21 cellular contexts compared by ENCODE assay signal in genomic region chr4:173490256-173490655, GRCh38. TPM values are rescaled to one million over a fixed set of nuclear protein-coding genes. Genes with fewer than 3 reads are reported as not detected.
A peak's percentile ranks its signal among the peaks of the same experiment; 100 is the strongest.
DNase-seq lines count a peak whose midpoint lies in the region; ATAC-seq and FAIRE-seq lines count a peak whose summit lies in the region.
"Had no signal": no experiment of that assay in that cellular context is flagged by ENCODE, and none has a peak within 500 bp of the region (broad histone marks: within the 10 kb centered on the region; RNA-seq: fewer than 3 reads in every experiment).

No MANE protein-coding gene starts in this region.

- H3K4ac ChIP-seq in mesenchymal stem cell (ENCODE audit: low read depth in 1 of 2, low read length in 2 of 2), result no peak overlapping the region

- no peak overlapping the region for H4K8ac ChIP-seq in mesenchymal stem cell (ENCODE audit: low read length)

- H3K79me2 ChIP-seq in ACC112 (ENCODE audit: control insufficient read depth, insufficient read depth, low read length, unreplicated experiment), result no peaks in the 10 kb centered on the region

- H2AK5ac ChIP-seq in mesenchymal stem cell (ENCODE audit: low read length, severe bottlenecking), result peak overlapping the region; percentile 35

- H4K91ac ChIP-seq in mesenchymal stem cell (ENCODE audit: low read length), result no peak overlapping the region

- no peaks in the 10 kb centered on the region for H3K9me3 ChIP-seq in mesenchymal stem cell (ENCODE audit: control insufficient read depth, low read length)
- H3K9me3 ChIP-seq: esophagus squamous epithelium had no signal

- H3K27ac ChIP-seq in ACC112 (ENCODE audit: low read depth, low read length) (no peak overlapping the region), mesenchymal stem cell (ENCODE audit: low read length, poor library complexity, severe bottlenecking) (no peak overlapping the region)
- H3K27ac ChIP-seq: PC-9 had no signal

- H2AFZ ChIP-seq in ACC112 (ENCODE audit: low read length, unreplicated experiment), result peak overlapping the region; percentile 81
- H2AFZ ChIP-seq in mesenchymal stem cell (ENCODE audit: low read depth, low read length), result no peak overlapping the region
- H2AFZ ChIP-seq: PC-9 had no signal

- H3K4me2 ChIP-seq in mesenchymal stem cell (ENCODE audit: low read length, poor library complexity, severe bottlenecking), result no peak overlapping the region
- H3K4me2 ChIP-seq: PC-9 had no signal

- no peaks in the 10 kb centered on the region for H3K9me3 Mint-ChIP-seq in activated T-cell treated with anti-CD3 and anti-CD28 coated beads, Interleukin-2, amount 50 U/mL, for 4 hours
- H3K9me3 Mint-ChIP-seq: activated CD4-positive, alpha-beta memory T cell treated with anti-CD3 and anti-CD28 coated beads for 36 hours; activated naive CD4-positive, alpha-beta T cell treated with anti-CD3 and anti-CD28 coated beads, Interleukin-2, amount 50 U/mL, for 24 hours; neural crest cell had no signal

- no peak overlapping the region for H3K23ac ChIP-seq in mesenchymal stem cell (ENCODE audit: low read length in 2 of 2)

- no peak overlapping the region for H2BK5ac ChIP-seq in mesenchymal stem cell (ENCODE audit: low read depth, low read length, poor library complexity, severe bottlenecking)

- DNase-seq in Kasumi-1 (lab: John Stamatoyannopoulos, UW) (peak; percentile 52 to 66), SKM-1 treated with dmso at 0.1 percent for 144 hours (lab: John Stamatoyannopoulos, UW; ENCODE audit: unreplicated experiment) (peak; percentile 59), mesenchymal stem cell (no peak), HTR-8/SVneo (ENCODE audit: insufficient read length, low spot score) (no peak), kidney tubule cell (ENCODE audit: low spot score) (no peak), T-helper 2 cell (no peak)
- DNase-seq in activated T-cell treated with anti-CD3 and anti-CD28 coated beads, Interleukin-2, amount 50 U/mL, for 4 hours, result no peak
- DNase-seq: activated CD4-positive, alpha-beta memory T cell treated with anti-CD3 and anti-CD28 coated beads for 36 hours; activated T-cell treated with anti-CD3 and anti-CD28 coated beads, Interleukin-2, amount 50 U/mL, for 1 hour; esophagus squamous epithelium; islet precursor cell; Karpas-422; PC-9; stimulated activated naive CD4-positive, alpha-beta T cell treated with Interleukin-2 at 50 U/mL for 16 hours had no signal

- H3K4me3 Mint-ChIP-seq in activated T-cell treated with anti-CD3 and anti-CD28 coated beads, Interleukin-2, amount 50 U/mL, for 4 hours, result no peak overlapping the region
- H3K4me3 Mint-ChIP-seq: activated CD4-positive, alpha-beta memory T cell treated with anti-CD3 and anti-CD28 coated beads for 36 hours; activated naive CD4-positive, alpha-beta T cell treated with anti-CD3 and anti-CD28 coated beads, Interleukin-2, amount 50 U/mL, for 24 hours; neural crest cell had no signal

- H3K79me1 ChIP-seq in mesenchymal stem cell (replicated peaks; ENCODE audit: low read length, poor library complexity, severe bottlenecking), result no peaks in the 10 kb centered on the region

- no peak for ATAC-seq in activated T-cell treated with anti-CD3 and anti-CD28 coated beads, Interleukin-2, amount 50 U/mL, for 4 hours

- H3K4me3 ChIP-seq in ACC112 (ENCODE audit: low read depth, low read length), result no peak overlapping the region
- no peak overlapping the region for H3K4me3 ChIP-seq in mesenchymal stem cell (ENCODE audit: insufficient read depth in 1 of 2, low read depth in 1 of 2, low read length in 2 of 2)
- H3K4me3 ChIP-seq: esophagus squamous epithelium, PC-9 had no signal

- no peak overlapping the region for H3K18ac ChIP-seq in mesenchymal stem cell (ENCODE audit: low read depth in 1 of 2, low read length in 2 of 2)

- H3K27me3 Mint-ChIP-seq in activated T-cell treated with anti-CD3 and anti-CD28 coated beads, Interleukin-2, amount 50 U/mL, for 4 hours (ENCODE audit: low read depth), result peaks cover 20% of the 10 kb centered on the region

- H3K36me3 ChIP-seq in ACC112 (ENCODE audit: insufficient read depth, low read length) (no peaks in the 10 kb centered on the region), mesenchymal stem cell (ENCODE audit: control insufficient read depth in 1 of 2, insufficient read depth in 2 of 2, low read depth in 1 of 2, low read length in 2 of 2) (no peaks in the 10 kb centered on the region)
- H3K36me3 ChIP-seq: esophagus squamous epithelium had no signal

- 85% methylated on average over 3 of the region's 3 CpGs for WGBS in mesenchymal stem cell

- H2BK15ac ChIP-seq in mesenchymal stem cell (ENCODE audit: low read depth, poor library complexity, severe bottlenecking), result no peak overlapping the region

- H3K14ac ChIP-seq in mesenchymal stem cell (ENCODE audit: low read length in 2 of 2), result no peak overlapping the region

- peak overlapping the region; percentile 46 for H3K9ac ChIP-seq in mesenchymal stem cell (ENCODE audit: low read length)

- H3K36me3 Mint-ChIP-seq in activated T-cell treated with anti-CD3 and anti-CD28 coated beads, Interleukin-2, amount 50 U/mL, for 4 hours (ENCODE audit: insufficient read depth), result no peaks in the 10 kb centered on the region
- H3K36me3 Mint-ChIP-seq: activated CD4-positive, alpha-beta memory T cell treated with anti-CD3 and anti-CD28 coated beads for 36 hours; activated naive CD4-positive, alpha-beta T cell treated with anti-CD3 and anti-CD28 coated beads, Interleukin-2, amount 50 U/mL, for 24 hours had no signal

- no peaks in the 10 kb centered on the region for H3K27me3 ChIP-seq in ACC112 (ENCODE audit: insufficient read depth, low read length)
- H3K27me3 ChIP-seq in mesenchymal stem cell (ENCODE audit: control insufficient read depth in 1 of 2, insufficient read depth in 1 of 2, low read length in 2 of 2), result peaks cover 0 to 3% of the 10 kb centered on the region in 2 experiments

- FAIRE-seq in HTR-8/SVneo (lab: Jason Lieb, UNC), result no peak
- FAIRE-seq: bronchial epithelial cell, GM18507, urothelium cell line had no signal

- no peak overlapping the region for H2BK12ac ChIP-seq in mesenchymal stem cell (ENCODE audit: low read length in 2 of 2)

- H3K4me1 ChIP-seq in ACC112 (ENCODE audit: control insufficient read depth, insufficient read depth, low read length, unreplicated experiment), result peaks cover 45% of the 10 kb centered on the region
- peaks cover 8% of the 10 kb centered on the region for H3K4me1 ChIP-seq in mesenchymal stem cell (ENCODE audit: control insufficient read depth, insufficient read depth, low read depth, low read length)

- no peak overlapping the region for H2BK120ac ChIP-seq in mesenchymal stem cell (ENCODE audit: low read depth, low read length)

- H3K4me1 Mint-ChIP-seq in activated T-cell treated with anti-CD3 and anti-CD28 coated beads, Interleukin-2, amount 50 U/mL, for 4 hours (ENCODE audit: low read depth), result peaks cover 9% of the 10 kb centered on the region

RNA-seq across cellular contexts. Expression of gene HAND2, which starts 39.8 kb away (rescaled TPM):
- 171 TPM for polyA plus RNA-seq in mesenchymal stem cell (2013, experiment 1 of 2)
- polyA plus RNA-seq in mesenchymal stem cell (2013, experiment 2 of 2), result 173 TPM
- total RNA-seq in activated T-cell treated with anti-CD3 and anti-CD28 coated beads, Interleukin-2, amount 50 U/mL, for 4 hours, result not detected
- total RNA-seq: activated CD4-positive, alpha-beta memory T cell treated with anti-CD3 and anti-CD28 coated beads for 36 hours; H1; neural crest cell; PC-9 had no signal

Comparison
In these comparisons a context has a peak if more than half of its experiments do, and no peak if none do; other contexts are left out.
1. DNase-seq: peak in Kasumi-1 (2 of 2) and SKM-1 treated with dmso at 0.1 percent for 144 hours (single experiment); none in mesenchymal stem cell (single experiment), activated T-cell treated with anti-CD3 and anti-CD28 coated beads, Interleukin-2, amount 50 U/mL, for 4 hours (single experiment), HTR-8/SVneo (single experiment), kidney tubule cell (single experiment) and T-helper 2 cell (0 of 5).